Comparison of ENCODE assay signal across 2 cellular contexts in genomic region chr6:3352678-3353077, GRCh38.
TF ChIP-seq lines count a peak whose summit lies in the region.

No MANE protein-coding gene starts in this region.

TF ChIP-seq in GM12878, 131 proteins besides CTCF, POLR2A, EP300 and RAD21:
- TF ChIP-seq ATF7 (IDR thresholded peaks at IDR 0.05; ENCODE audit: low read depth) (no peak), IRF3 (IDR thresholded peaks at IDR 0.05) (no peak), JUNB (IDR thresholded peaks at IDR 0.05) (peak; percentile 50), CUX1 (IDR thresholded peaks at IDR 0.05; ENCODE audit: insufficient replicate concordance, low read depth, low read length) (no peak), SP1 (IDR thresholded peaks at IDR 0.05; ENCODE audit: low read depth, low read length) (no peak), ZZZ3 (IDR thresholded peaks at IDR 0.05; ENCODE audit: control insufficient read depth, insufficient read length, low read depth) (no peak), RELB (IDR thresholded peaks at IDR 0.05; ENCODE audit: low read depth) (no peak)

TF ChIP-seq in HepG2, 621 proteins besides CTCF, POLR2A, EP300 and RAD21:
- TF ChIP-seq ZMYM4 (CRISPR knock-in tag; IDR thresholded peaks at IDR 0.05) (no peak), ZNF343 (CRISPR knock-in tag; IDR thresholded peaks at IDR 0.05) (no peak), STAG1 (CRISPR knock-in tag; IDR thresholded peaks at IDR 0.05) (no peak), ETS1 (CRISPR knock-in tag; IDR thresholded peaks at IDR 0.05) (no peak), ZBTB33 (CRISPR knock-in tag; IDR thresholded peaks at IDR 0.05) (peak; percentile 68; the same call in 1 of the 2 replicates), ZNF496 (CRISPR knock-in tag; IDR thresholded peaks at IDR 0.05; ENCODE audit: insufficient replicate concordance) (no peak), CHD2 (IDR thresholded peaks at IDR 0.05; ENCODE audit: low read depth, low read length) (no peak), ZNF556 (CRISPR knock-in tag; IDR thresholded peaks at IDR 0.05; ENCODE audit: borderline replicate concordance) (no peak), GTF2F1 (IDR thresholded peaks at IDR 0.05; ENCODE audit: low read length) (no peak), SMARCC2 (IDR thresholded peaks at IDR 0.05) (no peak), ZFY (CRISPR knock-in tag; IDR thresholded peaks at IDR 0.05) (no peak), ZBTB38 (CRISPR knock-in tag; IDR thresholded peaks at IDR 0.05) (peak; percentile 47; the same call in 1 of the 2 replicates), MBD4 (IDR thresholded peaks at IDR 0.05; ENCODE audit: borderline replicate concordance, low read length) (no peak), ZNF687 (CRISPR knock-in tag; IDR thresholded peaks at IDR 0.05) (peak; percentile 21; the same call in 1 of the 2 replicates), SALL1 (CRISPR knock-in tag; IDR thresholded peaks at IDR 0.05) (peak; percentile 33; the same call in 1 of the 2 replicates), GZF1 (CRISPR knock-in tag; IDR thresholded peaks at IDR 0.05) (no peak), HNF4A (CRISPR knock-in tag; IDR thresholded peaks at IDR 0.05) (peak; percentile 24; the same call in 1 of the 2 replicates), EHMT2 (IDR thresholded peaks at IDR 0.05; ENCODE audit: borderline replicate concordance, low read depth, low read length) (no peak), KLF16 (CRISPR knock-in tag; IDR thresholded peaks at IDR 0.05) (no peak)
